ENCODE assay signal across 16 cellular contexts in genomic region chr2:25374411-25374810, GRCh38. TPM values are rescaled to one million over a fixed set of nuclear protein-coding genes. Genes with fewer than 3 reads are reported as not detected.
A peak's percentile ranks its signal among the peaks of the same experiment; 100 is the strongest.
DNase-seq lines count a peak whose midpoint lies in the region; ATAC-seq and TF ChIP-seq lines count a peak whose summit lies in the region.
"Had no signal": no experiment of that assay in that cellular context is flagged by ENCODE, and none has a peak within 500 bp of the region (broad histone marks: within the 10 kb centered on the region; RNA-seq: fewer than 3 reads in every experiment).

No MANE protein-coding gene starts in this region.

- no peak overlapping the region for H3K4ac ChIP-seq in neuronal stem cell (ENCODE audit: low read length)

- H2AK5ac ChIP-seq in neuronal stem cell (ENCODE audit: low read depth, low read length): no peak overlapping the region

- TF ChIP-seq CTCF in OCI-LY1 (IDR thresholded peaks at IDR 0.05; ENCODE audit: low read length): no peak
- no peak for TF ChIP-seq CTCF in activated B cell treated with CpG ODN at 0.5 μM for 24 hours (IDR thresholded peaks at IDR 0.05)

- H3K79me2 ChIP-seq in OCI-LY1 (ENCODE audit: insufficient read depth, low read length): no peaks in the 10 kb centered on the region

- H3K27me3 ChIP-seq in OCI-LY1 (ENCODE audit: insufficient read depth, low read length) (no peaks in the 10 kb centered on the region), neuronal stem cell (ENCODE audit: control insufficient read depth in 3 of 3, insufficient read depth in 3 of 3, low read depth in 1 of 3, low read length in 3 of 3) (peaks cover 0 to 2% (median 0%) of the 10 kb centered on the region in 3 experiments)

- H4K20me1 ChIP-seq in OCI-LY1 (ENCODE audit: insufficient read depth, low read length): no peaks in the 10 kb centered on the region

- no peak overlapping the region for H2BK120ac ChIP-seq in neuronal stem cell (ENCODE audit: low read depth, low read length)

- no peak overlapping the region for H2BK5ac ChIP-seq in neuronal stem cell (ENCODE audit: low read length)

- peaks cover 40% of the 10 kb centered on the region for H3K4me1 Mint-ChIP-seq in activated CD4-positive, alpha-beta T cell treated with anti-CD3 and anti-CD28 coated beads for 36 hours
- H3K4me1 Mint-ChIP-seq in activated CD4-positive, alpha-beta T cell treated with anti-CD3 and anti-CD28 coated beads, Interleukin-2, amount 10 ng/mL, durations not matched to agents 24 days and 14 days: peaks cover 26% of the 10 kb centered on the region
- H3K4me1 Mint-ChIP-seq in activated B cell treated with CpG ODN at 0.5 μM for 24 hours: peaks cover 31% of the 10 kb centered on the region

- no peak overlapping the region for H2AFZ ChIP-seq in OCI-LY1 (ENCODE audit: low read length)
- H2AFZ ChIP-seq in neuronal stem cell (ENCODE audit: low read length): no peak overlapping the region

- no peak overlapping the region for H3K27ac Mint-ChIP-seq in activated CD4-positive, alpha-beta T cell treated with anti-CD3 and anti-CD28 coated beads for 36 hours
- H3K27ac Mint-ChIP-seq in activated CD4-positive, alpha-beta T cell treated with anti-CD3 and anti-CD28 coated beads, Interleukin-2, amount 10 ng/mL, durations not matched to agents 24 days and 14 days: no peak overlapping the region
- peak overlapping the region; percentile 19 for H3K27ac Mint-ChIP-seq in activated B cell treated with CpG ODN at 0.5 μM for 24 hours

- no peak overlapping the region for H2BK12ac ChIP-seq in neuronal stem cell (ENCODE audit: low read length)

- no peak overlapping the region for H3K4me3 Mint-ChIP-seq in activated CD4-positive, alpha-beta T cell treated with anti-CD3 and anti-CD28 coated beads for 36 hours
- no peak overlapping the region for H3K4me3 Mint-ChIP-seq in activated CD4-positive, alpha-beta T cell treated with anti-CD3 and anti-CD28 coated beads, Interleukin-2, amount 10 ng/mL, durations not matched to agents 24 days and 14 days
- H3K4me3 Mint-ChIP-seq in activated B cell treated with CpG ODN at 0.5 μM for 24 hours: no peak overlapping the region

- no peak overlapping the region for H3K23ac ChIP-seq in neuronal stem cell (ENCODE audit: low read depth, low read length, poor library complexity)

- H3K14ac ChIP-seq in neuronal stem cell (ENCODE audit: low read length): no peak overlapping the region

- no peaks in the 10 kb centered on the region for H3K9me2 ChIP-seq in OCI-LY1 (ENCODE audit: low read depth, low read length)

- no peak overlapping the region for H4K8ac ChIP-seq in neuronal stem cell (ENCODE audit: low read depth, low read length)

- H3K9me3 Mint-ChIP-seq in activated CD4-positive, alpha-beta T cell treated with anti-CD3 and anti-CD28 coated beads for 36 hours (ENCODE audit: low read depth): no peaks in the 10 kb centered on the region
- no peaks in the 10 kb centered on the region for H3K9me3 Mint-ChIP-seq in activated CD4-positive, alpha-beta T cell treated with anti-CD3 and anti-CD28 coated beads, Interleukin-2, amount 10 ng/mL, durations not matched to agents 24 days and 14 days
- no peaks in the 10 kb centered on the region for H3K9me3 Mint-ChIP-seq in activated B cell treated with CpG ODN at 0.5 μM for 24 hours

- H3K79me1 ChIP-seq in neuronal stem cell (ENCODE audit: low read depth, low read length): no peaks in the 10 kb centered on the region

- H3K4me3 ChIP-seq in OCI-LY1 (ENCODE audit: low read depth, low read length, poor library complexity, severe bottlenecking) (no peak overlapping the region), neuronal stem cell (ENCODE audit: low read length in 2 of 2) (no peak overlapping the region)

- no peaks in the 10 kb centered on the region; the same call in 1 of the 2 replicates for H3K36me3 ChIP-seq in OCI-LY1 (ENCODE audit: insufficient read depth, low read length)
- H3K36me3 ChIP-seq in neuronal stem cell (replicated peaks in 1 of 2; ENCODE audit: control insufficient read depth in 2 of 2, insufficient read depth in 2 of 2, low read length in 2 of 2): peaks cover 0 to 3% of the 10 kb centered on the region in 2 donors

- ATAC-seq in activated CD4-positive, alpha-beta T cell treated with anti-CD3 and anti-CD28 coated beads for 36 hours: no peak
- ATAC-seq in activated B cell treated with CpG ODN at 0.5 μM for 24 hours (ENCODE audit: low read depth): no peak
- no peak for ATAC-seq in GM18517 (IDR thresholded peaks at IDR 0.05; ENCODE audit: unreplicated experiment)
- ATAC-seq: HepG2 had no signal

- no peaks in the 10 kb centered on the region for H3K36me3 Mint-ChIP-seq in activated CD4-positive, alpha-beta T cell treated with anti-CD3 and anti-CD28 coated beads for 36 hours (ENCODE audit: low read depth)
- H3K36me3 Mint-ChIP-seq in activated CD4-positive, alpha-beta T cell treated with anti-CD3 and anti-CD28 coated beads, Interleukin-2, amount 10 ng/mL, durations not matched to agents 24 days and 14 days (ENCODE audit: low read depth): no peaks in the 10 kb centered on the region
- peaks cover 6% of the 10 kb centered on the region for H3K36me3 Mint-ChIP-seq in activated B cell treated with CpG ODN at 0.5 μM for 24 hours (ENCODE audit: low read depth)

- peak; percentile 2 for DNase-seq in activated CD4-positive, alpha-beta T cell treated with anti-CD3 and anti-CD28 coated beads for 36 hours
- DNase-seq in activated CD4-positive, alpha-beta T cell treated with anti-CD3 and anti-CD28 coated beads, Interleukin-2, amount 10 ng/mL, durations not matched to agents 24 days and 14 days: no peak
- DNase-seq in activated B cell treated with CpG ODN at 0.5 μM for 24 hours: peak; percentile 1
- peak; percentile 19 for DNase-seq in stimulated activated CD8-positive, alpha-beta memory T cell treated with anti-CD3 and anti-CD28 coated beads, Interleukin-4, amount 100 ng/mL, for 48 hours
- DNase-seq in neuronal stem cell (ENCODE audit: low spot score): no peak
- DNase-seq: H7, Karpas-422, NCI-H1092, NCI-H1417 treated with DMSO at 0.1 percent for 48 hours, NCI-H2081, NCI-H2227 treated with DMSO at 0.1 percent for 48 hours, NCI-H526 treated with DMSO at 0.1 percent for 48 hours, OCI-M1 had no signal

- H3K9ac ChIP-seq in OCI-LY1 (ENCODE audit: low read length) (no peak overlapping the region), neuronal stem cell (ENCODE audit: low read depth, low read length, poor library complexity) (no peak overlapping the region)

- H3K9me3 ChIP-seq in OCI-LY1 (ENCODE audit: low read length) (no peaks in the 10 kb centered on the region), neuronal stem cell (replicated peaks in 1 of 2; ENCODE audit: control insufficient read depth in 2 of 2, insufficient read depth in 1 of 2, low read depth in 1 of 2, low read length in 2 of 2) (peaks cover 0 to 10% of the 10 kb centered on the region in 2 donors)

- POLR2A ChIA-PET in activated CD4-positive, alpha-beta T cell treated with anti-CD3 and anti-CD28 coated beads for 36 hours (lab: Charles Lee): no interaction called here
- POLR2A ChIA-PET in activated B cell treated with CpG ODN at 0.5 μM for 24 hours (lab: Charles Lee): interaction anchor here (8.0 kb wide), 1 partner anchor 11 kb away, joined by 131 read pairs; no protein-coding TSS in a partner anchor

- H3K4me2 ChIP-seq in OCI-LY1 (ENCODE audit: low read length) (no peak overlapping the region), neuronal stem cell (ENCODE audit: insufficient read depth, low read length, poor library complexity, severe bottlenecking) (no peak overlapping the region)

- no peaks in the 10 kb centered on the region for H3K27me3 Mint-ChIP-seq in activated CD4-positive, alpha-beta T cell treated with anti-CD3 and anti-CD28 coated beads for 36 hours
- H3K27me3 Mint-ChIP-seq in activated CD4-positive, alpha-beta T cell treated with anti-CD3 and anti-CD28 coated beads, Interleukin-2, amount 10 ng/mL, durations not matched to agents 24 days and 14 days: no peaks in the 10 kb centered on the region
- no peaks in the 10 kb centered on the region for H3K27me3 Mint-ChIP-seq in activated B cell treated with CpG ODN at 0.5 μM for 24 hours

- no peak overlapping the region for H4K91ac ChIP-seq in neuronal stem cell (ENCODE audit: low read depth, low read length, poor library complexity)

- H3F3A ChIP-seq in OCI-LY1 (ENCODE audit: insufficient read depth, low read length): no peaks in the 10 kb centered on the region

- CTCF ChIA-PET in activated CD4-positive, alpha-beta T cell treated with anti-CD3 and anti-CD28 coated beads for 36 hours (lab: Charles Lee): interaction anchor here (2.2 to 7.9 kb wide), 2 partner anchors 11 kb away, joined by 4 to 105 read pairs; no protein-coding TSS in a partner anchor
- CTCF ChIA-PET in activated B cell treated with CpG ODN at 0.5 μM for 24 hours (lab: Charles Lee): interaction anchor here (2.0 to 6.9 kb wide), 2 partner anchors 12 to 50 kb away, joined by 9 to 56 read pairs; no protein-coding TSS in a partner anchor

- H2BK15ac ChIP-seq in neuronal stem cell (ENCODE audit: low read length): no peak overlapping the region

- H3K18ac ChIP-seq in neuronal stem cell (ENCODE audit: low read length): no peak overlapping the region

- intact Hi-C loops in activated CD4-positive, alpha-beta T cell treated with anti-CD3 and anti-CD28 coated beads for 36 hours (cut with DNase I, micrococcal nuclease): no loop called here
- intact Hi-C loops in activated CD4-positive, alpha-beta T cell treated with anti-CD3 and anti-CD28 coated beads, Interleukin-2, amount 10 ng/mL, durations not matched to agents 24 days and 14 days (cut with micrococcal nuclease): no loop called here
- intact Hi-C loops in activated B cell treated with CpG ODN at 0.5 μM for 24 hours (cut with micrococcal nuclease): no loop called here

- no CpG with 5 or more reads among the region's 4 CpGs for WGBS in neuronal stem cell (ENCODE audit: extremely low coverage in 2 of 2, insufficient read length in 2 of 2, insufficient replicate concordance in 1 of 2), 2 donors

- H3K4me1 ChIP-seq in OCI-LY1 (ENCODE audit: insufficient read depth, low read length, severe bottlenecking): peaks cover 59% of the 10 kb centered on the region
- peaks cover 25 to 37% of the 10 kb centered on the region in 2 donors for H3K4me1 ChIP-seq in neuronal stem cell (ENCODE audit: control insufficient read depth in 2 of 2, insufficient read depth in 1 of 2, low read depth in 1 of 2, low read length in 2 of 2)

- H3K27ac ChIP-seq in OCI-LY1 (ENCODE audit: low read depth, low read length, poor library complexity, severe bottlenecking) (peak overlapping the region; percentile 92), neuronal stem cell (replicated peaks; ENCODE audit: low read length) (no peak overlapping the region)

RNA-seq across cellular contexts. Expression of gene DNMT3A, which starts 32.7 kb away (rescaled TPM):
- 10 to 100 TPM; 62.3 to 76.2 TPM for total RNA-seq in activated CD4-positive, alpha-beta T cell treated with anti-CD3 and anti-CD28 coated beads for 36 hours
- 97.4 and 102 TPM in 2 replicates for total RNA-seq in activated CD4-positive, alpha-beta T cell treated with anti-CD3 and anti-CD28 coated beads, Interleukin-2, amount 10 ng/mL, durations not matched to agents 24 days and 14 days
- total RNA-seq in activated B cell treated with CpG ODN at 0.5 μM for 24 hours: 45.0 and 49.9 TPM in 2 replicates
- 47.2 TPM for polyA plus RNA-seq in neuronal stem cell (2013, experiment 1 of 2)
- 47.4 TPM for polyA plus RNA-seq in neuronal stem cell (2013, experiment 2 of 2)

Comparison
In these comparisons a context has a peak if more than half of its experiments do, and no peak if none do; other contexts are left out.
1. DNase-seq: peak in activated CD4-positive, alpha-beta T cell treated with anti-CD3 and anti-CD28 coated beads for 36 hours (single experiment), activated B cell treated with CpG ODN at 0.5 μM for 24 hours (single experiment) and stimulated activated CD8-positive, alpha-beta memory T cell treated with anti-CD3 and anti-CD28 coated beads, Interleukin-4, amount 100 ng/mL, for 48 hours (single experiment); none in activated CD4-positive, alpha-beta T cell treated with anti-CD3 and anti-CD28 coated beads, Interleukin-2, amount 10 ng/mL, durations not matched to agents 24 days and 14 days (single experiment) and neuronal stem cell (single experiment).